8 cellular contexts compared by ENCODE assay signal in genomic region chr22:49853981-49854791, GRCh38. TPM values are rescaled to one million over a fixed set of nuclear protein-coding genes. Genes with fewer than 3 reads are reported as not detected.
DNase-seq lines count a peak whose midpoint lies in the region; ATAC-seq, FAIRE-seq and TF ChIP-seq lines count a peak whose summit lies in the region.

No MANE protein-coding gene starts in this region.

- TF ChIP-seq RAD21 in A549 (conservative IDR thresholded peaks at IDR 0.05 in 1 of 2, IDR thresholded peaks at IDR 0.05 in 1 of 2) = no peak

- peaks cover 0 to 4% (median 0%) of the 10 kb centered on the region in 5 donors for H3K36me3 ChIP-seq in subcutaneous abdominal adipose tissue (ENCODE audit: control insufficient read depth in 5 of 5, insufficient read depth in 5 of 5, low read length in 5 of 5)

- H3K9ac ChIP-seq in subcutaneous abdominal adipose tissue (ENCODE audit: low read length in 5 of 5) = peak overlapping the region; percentile 68 to 90 (median 83)

- peak in 1 of 2 experiments; percentile 55; a peak in 3 of 6 replicates for ATAC-seq in A549
- peak; percentile 28 for ATAC-seq in HG02759 (IDR thresholded peaks at IDR 0.05; ENCODE audit: unreplicated experiment)

- POLR2A ChIA-PET in A549 (lab: Yijun Ruan, JAX) (no interaction called here), MCF 10A (lab: Yijun Ruan, JAX) (interaction anchor here (1.0 to 3.5 kb wide), 6 partner anchors 8 to 64 kb away, joined by 3 to 31 read pairs (median 6); partner anchors contain the start of genes ALG12, BRD1 and CRELD2)

- peak overlapping the region; percentile 88 for H3K27ac Mint-ChIP-seq in MCF 10A (ENCODE audit: low read depth, unreplicated experiment)

- H3K4me1 ChIP-seq in A549 (peaks cover 12% of the 10 kb centered on the region), subcutaneous abdominal adipose tissue (ENCODE audit: control insufficient read depth in 5 of 5, insufficient read depth in 5 of 5, low read length in 5 of 5) (peaks cover 7 to 41% (median 35%) of the 10 kb centered on the region in 5 donors)

- H3K4me2 ChIP-seq in A549 = peak overlapping the region; percentile 86

- TF ChIP-seq CTCF in A549 (IDR thresholded peaks at IDR 0.05) = no peak
- TF ChIP-seq CTCF in GM12875 (IDR thresholded peaks at IDR 0.05; ENCODE audit: borderline replicate concordance, insufficient read depth, low read depth, low read length) = no peak
- TF ChIP-seq CTCF in MCF 10A (IDR thresholded peaks at IDR 0.05; ENCODE audit: unreplicated experiment) = no peak

- no peaks in the 10 kb centered on the region for H3K27me3 Mint-ChIP-seq in MCF 10A (ENCODE audit: insufficient read depth, unreplicated experiment)

- BruUV-seq in MCF 10A (replicated peaks; lab: Mats Ljungman, UMichigan) = no TSS peak

- FAIRE-seq in A549 (lab: Jason Lieb, UNC) = no peak

- H3K36me3 Mint-ChIP-seq in MCF 10A (ENCODE audit: insufficient read depth, unreplicated experiment) = peaks cover 6% of the 10 kb centered on the region

- H3K9me3 ChIP-seq in A549 (no peaks in the 10 kb centered on the region), subcutaneous abdominal adipose tissue (ENCODE audit: control insufficient read depth in 5 of 5, low read length in 5 of 5) (no peaks in the 10 kb centered on the region)

- no peak for TF ChIP-seq EP300 in A549 (IDR thresholded peaks at IDR 0.05)

- peak overlapping the region; percentile 79 to 97 for H3K27ac ChIP-seq in A549
- peak overlapping the region; percentile 13 for H3K27ac ChIP-seq in layer of hippocampus (ENCODE audit: low read depth, low read length)
- peak overlapping the region; percentile 60 for H3K27ac ChIP-seq in subcutaneous abdominal adipose tissue (ENCODE audit: low read depth, low read length)

- H3K4me3 ChIP-seq in A549 (peak overlapping the region; percentile 79), GM12875 (ENCODE audit: low read depth, low read length) (peak overlapping the region; percentile 65), subcutaneous abdominal adipose tissue (ENCODE audit: low read depth in 1 of 5, low read length in 5 of 5) (peak overlapping the region; percentile 75 to 83 (median 79))

- peak overlapping the region; percentile 94 for H3K4me3 Mint-ChIP-seq in MCF 10A (ENCODE audit: unreplicated experiment)

- H3K27me3 ChIP-seq in layer of hippocampus (ENCODE audit: control insufficient read depth, insufficient read depth, low read length) (peaks cover 13% of the 10 kb centered on the region), subcutaneous abdominal adipose tissue (ENCODE audit: control insufficient read depth in 5 of 5, insufficient read depth in 4 of 5, low read length in 5 of 5) (peaks cover 8 to 17% (median 11%) of the 10 kb centered on the region in 5 donors)

- no peaks in the 10 kb centered on the region for H3K9me3 Mint-ChIP-seq in MCF 10A (ENCODE audit: unreplicated experiment)

- intact Hi-C loops in MCF 10A (cut with micrococcal nuclease) = loop anchor here (2.0 to 10.0 kb wide), 2 partner anchors 27 to 61 kb away; partner anchors contain the start of genes ALG12, BRD1 and CRELD2

- WGBS in A549 (ENCODE audit: missing lambda C conversion rate) = 2% methylated on average over 20 of the region's 99 CpGs

- peaks cover 13% of the 10 kb centered on the region for H3K4me1 Mint-ChIP-seq in MCF 10A (ENCODE audit: insufficient read depth, unreplicated experiment)

- DNase-seq in A549 (ENCODE audit: low read depth in 1 of 2, low spot score in 1 of 2) (peak in 1 of 2 experiments; percentile 21), NOMO-1 treated with dmso at 0.1 percent for 144 hours (lab: John Stamatoyannopoulos, UW; ENCODE audit: unreplicated experiment) (peak; percentile 29), MCF 10A (ENCODE audit: unreplicated experiment) (peak; percentile 27), hippocampal formation (lab: John Stamatoyannopoulos, UW) (no peak)

- TF ChIP-seq POLR2A in A549 (IDR thresholded peaks at IDR 0.05; ENCODE audit: low read length) = no peak

- CTCF ChIA-PET in A549 (lab: Yijun Ruan, JAX) = no interaction called here
- CTCF ChIA-PET in MCF 10A (lab: Yijun Ruan, JAX) = interaction anchor here (0.9 to 1.0 kb wide), 3 partner anchors 51 to 77 kb away, joined by 3 to 4 read pairs (median 3); no protein-coding TSS in a partner anchor

TF ChIP-seq in A549, 52 proteins besides CTCF, POLR2A, EP300 and RAD21:
- TF ChIP-seq ESRRA (IDR thresholded peaks at IDR 0.05; ENCODE audit: borderline replicate concordance, low read length) (no peak), NFE2L2 (conservative IDR thresholded peaks at IDR 0.05; ENCODE audit: low read length) (no peak)
- TF ChIP-seq, protein P1, sequence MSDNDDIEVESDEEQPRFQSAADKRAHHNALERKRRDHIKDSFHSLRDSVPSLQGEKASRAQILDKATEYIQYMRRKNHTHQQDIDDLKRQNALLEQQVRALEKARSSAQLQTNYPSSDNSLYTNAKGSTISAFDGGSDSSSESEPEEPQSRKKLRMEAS (IDR thresholded peaks at IDR 0.05) = 0 out of 2 replicates have a peak, but pooled peaks have one; percentile 33
TF ChIP-seq in A549: peak in this region for 1.

RNA-seq across cellular contexts. Expression of gene ZBED4, which starts 0.5 kb away (rescaled TPM):
- polyA plus RNA-seq in A549 (2011; rRNA removed) (8.6 and 12.3 TPM in 2 replicates), A549 (2017; fragmentation: RNase III; extraction: RNeasy Plus Mini Kit Qiagen cat#74134 plus additional on column Dnase treatment) (8.5 to 9.5 TPM (median 8.9 TPM) in 3 replicates)
- 7.4 and 9.0 TPM in 2 replicates for polyA plus RNA-seq in A549 (2012; cell fraction: cytosol; rRNA removed)
- 11.1 and 11.7 TPM in 2 replicates for polyA plus RNA-seq in A549 (2012; cell fraction: nucleus; rRNA removed)
- polyA minus RNA-seq in A549 (2011; rRNA and poly(A)+ RNA removed) = 10.9 and 14.4 TPM in 2 replicates
- total RNA-seq in MCF 10A (2022) = 15.9 and 16.4 TPM in 2 replicates

RNA-seq across cellular contexts. Expression of gene BRD1, which starts 26.5 kb away (rescaled TPM):
- polyA plus RNA-seq in A549 (2011; rRNA removed) (3.7 and 4.8 TPM in 2 replicates), A549 (2017; fragmentation: RNase III; extraction: RNeasy Plus Mini Kit Qiagen cat#74134 plus additional on column Dnase treatment) (11.4 to 11.7 TPM (median 11.5 TPM) in 3 replicates)
- polyA plus RNA-seq in A549 (2012; cell fraction: cytosol; rRNA removed) = 7.0 and 7.1 TPM in 2 replicates
- 21.6 and 26.4 TPM in 2 replicates for polyA plus RNA-seq in A549 (2012; cell fraction: nucleus; rRNA removed)
- polyA minus RNA-seq in A549 (2011; rRNA and poly(A)+ RNA removed) = 3.4 and 5.5 TPM in 2 replicates
- 40.7 and 48.1 TPM in 2 replicates for total RNA-seq in MCF 10A (2022)

Comparison
In these comparisons a context has a peak if more than half of its experiments do, and no peak if none do; other contexts are left out.
1. DNase-seq: peak in NOMO-1 treated with dmso at 0.1 percent for 144 hours (single experiment) and MCF 10A (single experiment); none in hippocampal formation (0 of 2).
2. H3K27ac ChIP-seq: peak in every context shown above with its lines; median percentile 88 in A549; 60 in subcutaneous abdominal adipose tissue; 13 in layer of hippocampus.
3. Peak in every context shown above with its lines, with median percentiles within 50 percentile points of each other: H3K4me3 ChIP-seq.